In the genomic region with DNA sequence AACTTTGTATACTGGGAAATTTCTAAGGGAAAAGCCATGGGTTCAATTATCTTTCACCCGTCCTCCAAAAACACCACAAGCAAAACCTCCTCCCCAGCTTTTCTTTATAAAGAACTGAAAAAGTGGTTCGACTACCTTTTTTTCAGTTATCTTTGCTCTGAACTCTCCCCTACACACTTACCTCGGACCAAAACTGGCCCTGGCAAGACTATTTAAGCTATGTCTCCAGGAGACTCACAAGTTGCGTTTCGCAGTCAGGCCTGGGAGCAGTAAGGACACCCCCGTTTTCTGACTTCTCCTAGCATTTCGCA, we compare ENCODE assay signal across 8 cellular contexts. TPM values are rescaled to one million over a fixed set of nuclear protein-coding genes. Genes with fewer than 3 reads are reported as not detected.
DNase-seq lines count a peak whose midpoint lies in the region; ATAC-seq and TF ChIP-seq lines count a peak whose summit lies in the region.

No MANE protein-coding gene starts in this region.

- peaks cover 59% of the 10 kb centered on the region for H3K4me1 Mint-ChIP-seq in activated T-cell treated with anti-CD3 and anti-CD28 coated beads, Interleukin-2, amount 50 U/mL, for 72 hours (ENCODE audit: low read depth)

- H3K27me3 Mint-ChIP-seq in activated T-cell treated with anti-CD3 and anti-CD28 coated beads, Interleukin-2, amount 50 U/mL, for 72 hours (ENCODE audit: low read depth), result no peaks in the 10 kb centered on the region

- no peak for TF ChIP-seq POLR2A in stomach (IDR thresholded peaks at IDR 0.05)

- H3K36me3 ChIP-seq in iPS DF 6.9 (ENCODE audit: control insufficient read depth, insufficient read depth, low read length), result no peaks in the 10 kb centered on the region
- H3K36me3 ChIP-seq in stomach, result no peaks in the 10 kb centered on the region

- no peak for TF ChIP-seq EP300 in stomach (IDR thresholded peaks at IDR 0.05)

- H3K36me3 Mint-ChIP-seq in activated T-cell treated with anti-CD3 and anti-CD28 coated beads, Interleukin-2, amount 50 U/mL, for 72 hours (ENCODE audit: insufficient read depth in 2 of 2), result peaks cover 4 to 5% of the 10 kb centered on the region in 2 donors

- H3K27ac ChIP-seq in VCaP (peak overlapping the region; percentile 84), iPS DF 6.9 (ENCODE audit: low read length) (no peak overlapping the region), stomach (peak overlapping the region; percentile 75 to 97 (median 89))

- DNase-seq in activated T-cell treated with anti-CD3 and anti-CD28 coated beads, Interleukin-2, amount 50 U/mL, for 72 hours, result no peak
- no peak for DNase-seq in activated T-cell treated with anti-CD3 and anti-CD28 coated beads, Interleukin-2, amount 50 U/mL, for 1 hour
- DNase-seq in iPS DF 6.9 (ENCODE audit: low read depth, low spot score), result no peak
- DNase-seq in stomach, result no peak
- DNase-seq in NCI-H345 treated with DMSO at 0.1 percent for 48 hours (lab: John Stamatoyannopoulos, UW; ENCODE audit: unreplicated experiment), result no peak
- no peak for DNase-seq in occipital lobe (lab: John Stamatoyannopoulos, UW)

- TF ChIP-seq CTCF in VCaP (conservative IDR thresholded peaks at IDR 0.05) (no peak), stomach (IDR thresholded peaks at IDR 0.05) (no peak)

- H3K4me3 ChIP-seq in iPS DF 6.9 (ENCODE audit: low read length) (peak overlapping the region; percentile 86), stomach (peak overlapping the region; percentile 78 to 99 (median 90))

- no peaks in the 10 kb centered on the region for H3K9me3 ChIP-seq in iPS DF 6.9 (ENCODE audit: control insufficient read depth, insufficient read depth, low read length)
- no peaks in the 10 kb centered on the region for H3K9me3 ChIP-seq in stomach

- H3K4me1 ChIP-seq in iPS DF 6.9 (ENCODE audit: control insufficient read depth, insufficient read depth, low read length) (no peaks in the 10 kb centered on the region), stomach (peaks cover 9 to 69% (median 43%) of the 10 kb centered on the region in 4 donors)

- intact Hi-C loops in stomach (cut with DNase I; ENCODE audit: low total_unique reads), result no loop called here

- no CpG with 5 or more reads among the region's 7 CpGs for WGBS in iPS DF 6.9 (ENCODE audit: insufficient coverage, insufficient read length)
- WGBS in stomach, 5 donors, result 0 to 1% (median 1%) methylated on average over 7 of the region's 7 CpGs

- peak overlapping the region; percentile 99 for H3K4me3 Mint-ChIP-seq in activated T-cell treated with anti-CD3 and anti-CD28 coated beads, Interleukin-2, amount 50 U/mL, for 72 hours

- H3K27me3 ChIP-seq in iPS DF 6.9 (ENCODE audit: control insufficient read depth, insufficient read depth, low read length) (no peaks in the 10 kb centered on the region), stomach (no peaks in the 10 kb centered on the region)

- H3K9me3 Mint-ChIP-seq in activated T-cell treated with anti-CD3 and anti-CD28 coated beads, Interleukin-2, amount 50 U/mL, for 72 hours, result no peaks in the 10 kb centered on the region

- H3K27ac Mint-ChIP-seq in activated T-cell treated with anti-CD3 and anti-CD28 coated beads, Interleukin-2, amount 50 U/mL, for 72 hours, result peak overlapping the region; percentile 99

- no peak for ATAC-seq in activated T-cell treated with anti-CD3 and anti-CD28 coated beads, Interleukin-2, amount 50 U/mL, for 72 hours (replicated peaks in 1 of 2)
- no peak for ATAC-seq in GM18909 (IDR thresholded peaks at IDR 0.05; ENCODE audit: poor library complexity, unreplicated experiment)

RNA-seq across cellular contexts. Expression of a gene that starts 0.6 kb away (rescaled TPM):
- 10 to 100 TPM; 64.6 to 71.3 TPM for total RNA-seq in activated T-cell treated with anti-CD3 and anti-CD28 coated beads, Interleukin-2, amount 50 U/mL, for 72 hours
- 100 to 1,000 TPM in 2 of 5 donors, 10 to 100 TPM in 2, 1 to 10 TPM in 1; 4.3 to 134 (median 64.8) TPM for total RNA-seq in stomach
- 10 to 100 TPM; 39.1 to 68.1 (median 40.3) TPM for polyA plus RNA-seq in stomach
- total RNA-seq in occipital lobe, result 97.8 TPM

RNA-seq across cellular contexts. Expression of a gene that starts 15.3 kb away (rescaled TPM):
- 10 to 100 TPM; 27.3 to 37.8 TPM for total RNA-seq in activated T-cell treated with anti-CD3 and anti-CD28 coated beads, Interleukin-2, amount 50 U/mL, for 72 hours
- 100 to 1,000 TPM in 1 of 5 donors, 10 to 100 TPM in 4; 14.5 to 149 (median 56.6) TPM for total RNA-seq in stomach
- 10 to 100 TPM in 2 of 3 donors, 1 to 10 TPM in 1; 9.6 to 23.4 (median 16.7) TPM for polyA plus RNA-seq in stomach
- total RNA-seq in occipital lobe, result 63.3 TPM
